In genomic region chr12:3071107-3071506, GRCh38 we compare ENCODE assay signal across 18 cellular contexts. TPM values are rescaled to one million over a fixed set of nuclear protein-coding genes. Genes with fewer than 3 reads are reported as not detected.
DNase-seq lines count a peak whose midpoint lies in the region; ATAC-seq, FAIRE-seq and TF ChIP-seq lines count a peak whose summit lies in the region.
"Had no signal": no experiment of that assay in that cellular context is flagged by ENCODE, and none has a peak within 500 bp of the region (broad histone marks: within the 10 kb centered on the region; RNA-seq: fewer than 3 reads in every experiment).

No MANE protein-coding gene starts in this region.

- TF ChIP-seq POLR2A in heart left ventricle (IDR thresholded peaks at IDR 0.05), result no peak

- H3K4me3 ChIP-seq in heart left ventricle (no peak overlapping the region), pancreas (no peak overlapping the region)
- H3K4me3 ChIP-seq: HAP-1, left lung, PC-9 had no signal

- peaks cover 0 to 4% (median 0%) of the 10 kb centered on the region in 9 donors for H3K27me3 ChIP-seq in heart left ventricle
- no peaks in the 10 kb centered on the region for H3K27me3 ChIP-seq in pancreas

- H3K36me3 ChIP-seq in heart left ventricle (no peaks in the 10 kb centered on the region), pancreas (no peaks in the 10 kb centered on the region)
- H3K36me3 ChIP-seq: HAP-1, left lung had no signal

- ATAC-seq in heart left ventricle (peak; percentile 55 to 71 (median 68)), pancreas (peak; percentile 63 to 76 (median 74))
- no peak for ATAC-seq in stimulated activated naive CD8-positive, alpha-beta T cell treated with anti-CD3 and anti-CD28 coated beads, Interleukin-15, Interleukin-2, amounts not matched to agents 100 U/mL and 50 U/mL, for 24 hours
- ATAC-seq: foreskin keratinocyte, left lung had no signal

- H3K4me1 ChIP-seq in heart left ventricle (peaks cover 0 to 38% (median 12%) of the 10 kb centered on the region in 12 donors), pancreas (peaks cover 0 to 5% (median 3%) of the 10 kb centered on the region in 3 donors)
- H3K4me1 ChIP-seq: foreskin keratinocyte, HAP-1 had no signal

- no peak for FAIRE-seq in pancreas (lab: Jason Lieb, UNC)
- FAIRE-seq: GM19239 had no signal

- intact Hi-C loops in heart left ventricle (cut with DNase I), result loop anchor here in 7 of 10 donors (5.0 to 10.0 kb wide), 4 partner anchors 61 to 206 kb away; no protein-coding TSS in a partner anchor
- intact Hi-C loops in pancreas (cut with DNase I), result loop anchor here in 2 of 3 donors (5.0 to 10.0 kb wide), 3 partner anchors 134 to 204 kb away; no protein-coding TSS in a partner anchor

- DNase-seq in EH (ENCODE audit: low read depth), result peak; percentile 25
- DNase-seq in NCI-H146 treated with DMSO at 0.1 percent for 48 hours (lab: John Stamatoyannopoulos, UW; ENCODE audit: unreplicated experiment), result peak; percentile 76
- peak in 3 of 5 donors; percentile 6 to 59 (median 47) for DNase-seq in heart left ventricle
- peak in 1 of 6 donors; percentile 34 for DNase-seq in pancreas
- no peak for DNase-seq in GDM1 (lab: John Stamatoyannopoulos, UW)
- no peak for DNase-seq in stimulated activated naive CD8-positive, alpha-beta T cell treated with anti-CD3 and anti-CD28 coated beads, Interleukin-15, Interleukin-2, amounts not matched to agents 100 U/mL and 50 U/mL, for 24 hours
- DNase-seq in activated CD4-positive, CD25-positive, alpha-beta regulatory T cell (lab: John Stamatoyannopoulos, UW), result no peak
- DNase-seq: activated CD4-positive, CD25-positive, alpha-beta regulatory T cell treated with anti-CD3 and anti-CD28 coated beads, Interleukin-2, amount 50 U/mL, for 72 hours; CD8-positive, alpha-beta memory T cell; foreskin keratinocyte; Kasumi-1; left lung; NCI-H1694 treated with DMSO at 0.1 percent for 48 hours; NCI-H524 treated with DMSO at 0.1 percent for 48 hours; nucleus accumbens had no signal

- peak overlapping the region in 4 of 12 donors; percentile 30 to 51 (median 41) for H3K27ac ChIP-seq in heart left ventricle
- no peak overlapping the region for H3K27ac ChIP-seq in pancreas
- H3K27ac ChIP-seq: foreskin keratinocyte, left lung, PC-9 had no signal

- H3K9me3 ChIP-seq in heart left ventricle, result no peaks in the 10 kb centered on the region
- no peaks in the 10 kb centered on the region for H3K9me3 ChIP-seq in pancreas
- H3K9me3 ChIP-seq: HAP-1, left lung had no signal

- TF ChIP-seq CTCF in heart left ventricle (IDR thresholded peaks at IDR 0.05), result peak in 1 of 12 donors; percentile 19
- TF ChIP-seq CTCF in pancreas (IDR thresholded peaks at IDR 0.05), result no peak

- 68 to 75% (median 74%) methylated on average over 8 of the region's 8 CpGs for WGBS in heart left ventricle, 4 donors
- WGBS in pancreas, 2 donors, result 65 to 67% methylated on average over 8 of the region's 8 CpGs

RNA-seq across cellular contexts. Expression of gene TSPAN9, which starts 6.1 kb away (rescaled TPM):
- total RNA-seq in heart left ventricle (100 to 1,000 TPM in 8 of 9 donors, 10 to 100 TPM in 1; 70.0 to 387 (median 158) TPM), pancreas (10 to 100 TPM in 3 of 6 donors, 1 to 10 TPM in 3; 7.8 to 19.5 (median 10.4) TPM)
- polyA plus RNA-seq in heart left ventricle (100 to 1,000 TPM; 109 to 120 TPM), pancreas (10 to 100 TPM; 15.0 to 15.5 TPM)
- polyA plus RNA-seq: CD8-positive, alpha-beta memory T cell had no signal

Comparison
In these comparisons a context has a peak if more than half of its experiments do, and no peak if none do; other contexts are left out.
1. DNase-seq: peak in EH (single experiment), NCI-H146 treated with DMSO at 0.1 percent for 48 hours (single experiment) and heart left ventricle (3 of 5); none in GDM1 (single experiment), stimulated activated naive CD8-positive, alpha-beta T cell treated with anti-CD3 and anti-CD28 coated beads, Interleukin-15, Interleukin-2, amounts not matched to agents 100 U/mL and 50 U/mL, for 24 hours (single experiment) and activated CD4-positive, CD25-positive, alpha-beta regulatory T cell (0 of 4).